In genomic region chr1:15975805-15976680, GRCh38 we compare ENCODE assay signal across 8 cellular contexts. TPM values are rescaled to one million over a fixed set of nuclear protein-coding genes. Genes with fewer than 3 reads are reported as not detected.
DNase-seq lines count a peak whose midpoint lies in the region; ATAC-seq and TF ChIP-seq lines count a peak whose summit lies in the region.

TSS of gene ZBTB17 (minus strand) at chr1:15976101. CDS start at chr1:15948495, 27,606 bp downstream.

- peak within 1 kb of the TSS; percentile 89 for H3K4me2 ChIP-seq in SU-DHL-6 (ENCODE audit: low read depth, low read length, poor library complexity, severe bottlenecking)

- H3K27me3 ChIP-seq in SU-DHL-6 (ENCODE audit: low read length), result no peaks in the 10 kb centered on the region
- H3K27me3 ChIP-seq in ovary, result no peaks in the 10 kb centered on the region
- H3K27me3 ChIP-seq in thymus (ENCODE audit: control insufficient read depth, insufficient read depth), result no peaks in the 10 kb centered on the region

- peak; percentile 79 for ATAC-seq in HG02678 (IDR thresholded peaks at IDR 0.05; ENCODE audit: unreplicated experiment)
- peak; percentile 93 for ATAC-seq in activated naive CD8-positive, alpha-beta T cell treated with anti-CD3 and anti-CD28 coated beads, Interleukin-2, amount 10 ng/mL, durations not matched to agents 7 days and 5 days (ENCODE audit: low read depth)
- peak; percentile 98 for ATAC-seq in Right ventricle myocardium inferior

- H3K27me3 Mint-ChIP-seq in activated naive CD8-positive, alpha-beta T cell treated with anti-CD3 and anti-CD28 coated beads, Interleukin-2, amount 10 ng/mL, durations not matched to agents 7 days and 5 days, result no peaks in the 10 kb centered on the region

- peak within 1 kb of the TSS; percentile 92 for H3K4me3 Mint-ChIP-seq in activated naive CD8-positive, alpha-beta T cell treated with anti-CD3 and anti-CD28 coated beads, Interleukin-2, amount 10 ng/mL, durations not matched to agents 7 days and 5 days

- H3K9ac ChIP-seq in SU-DHL-6 (ENCODE audit: low read length), result peak within 1 kb of the TSS; percentile 71

- H3K4me1 Mint-ChIP-seq in activated naive CD8-positive, alpha-beta T cell treated with anti-CD3 and anti-CD28 coated beads, Interleukin-2, amount 10 ng/mL, durations not matched to agents 7 days and 5 days, result peaks cover 20% of the 10 kb centered on the region

- H2AFZ ChIP-seq in SU-DHL-6 (ENCODE audit: low read depth, low read length, severe bottlenecking), result peak within 1 kb of the TSS; percentile 79

- H3K4me3 ChIP-seq in SU-DHL-6 (ENCODE audit: insufficient read depth, low read length, poor library complexity, severe bottlenecking) (peak within 1 kb of the TSS; percentile 88), ovary (peak within 1 kb of the TSS; percentile 91), thymus (ENCODE audit: low read length) (peak within 1 kb of the TSS; percentile 90)

- TF ChIP-seq CTCF in GM10266 (IDR thresholded peaks at IDR 0.05; ENCODE audit: control insufficient read depth, insufficient read depth, low read depth, missing control alignments) (no peak), SU-DHL-6 (IDR thresholded peaks at IDR 0.05; ENCODE audit: insufficient read depth, low read length, poor library complexity, severe bottlenecking) (no peak), ovary (IDR thresholded peaks at IDR 0.05) (no peak)

- H3K4me1 ChIP-seq in ovary (ENCODE audit: insufficient read depth) (peaks cover 5% of the 10 kb centered on the region), thymus (ENCODE audit: control insufficient read depth, insufficient read depth, low read length) (peaks cover 6% of the 10 kb centered on the region)

- peaks cover 40% of the 10 kb centered on the region for H3K79me2 ChIP-seq in SU-DHL-6 (ENCODE audit: insufficient read depth, low read length)

- no peaks in the 10 kb centered on the region for H3K9me3 Mint-ChIP-seq in activated naive CD8-positive, alpha-beta T cell treated with anti-CD3 and anti-CD28 coated beads, Interleukin-2, amount 10 ng/mL, durations not matched to agents 7 days and 5 days

- H3K36me3 ChIP-seq in SU-DHL-6 (ENCODE audit: low read length) (peaks cover 16% of the 10 kb centered on the region), ovary (no peaks in the 10 kb centered on the region), thymus (ENCODE audit: control insufficient read depth, insufficient read depth) (peaks cover 9% of the 10 kb centered on the region)

- H3K36me3 Mint-ChIP-seq in activated naive CD8-positive, alpha-beta T cell treated with anti-CD3 and anti-CD28 coated beads, Interleukin-2, amount 10 ng/mL, durations not matched to agents 7 days and 5 days, result peaks cover 15% of the 10 kb centered on the region

- DNase-seq in GM10266 (ENCODE audit: extremely low spot score) (peak; percentile 95), NCI-H1417 (lab: John Stamatoyannopoulos, UW) (peak; percentile 88 to 95 (median 94)), Right ventricle myocardium inferior (ENCODE audit: missing footprints) (peak; percentile 98), ovary (peak; percentile 93 to 97 (median 94))
- peak; percentile 96 for DNase-seq in activated naive CD8-positive, alpha-beta T cell treated with anti-CD3 and anti-CD28 coated beads, Interleukin-2, amount 10 ng/mL, durations not matched to agents 7 days and 5 days

- H3K27ac Mint-ChIP-seq in activated naive CD8-positive, alpha-beta T cell treated with anti-CD3 and anti-CD28 coated beads, Interleukin-2, amount 10 ng/mL, durations not matched to agents 7 days and 5 days, result peak within 1 kb of the TSS; percentile 86

- H3F3A ChIP-seq in SU-DHL-6 (ENCODE audit: insufficient read depth), result peaks cover 6% of the 10 kb centered on the region

- H3K9me3 ChIP-seq in SU-DHL-6 (ENCODE audit: insufficient read depth, low read length) (no peaks in the 10 kb centered on the region), ovary (no peaks in the 10 kb centered on the region), thymus (ENCODE audit: control insufficient read depth) (no peaks in the 10 kb centered on the region)

- POLR2A ChIA-PET in activated naive CD8-positive, alpha-beta T cell treated with anti-CD3 and anti-CD28 coated beads, Interleukin-2, amount 10 ng/mL, durations not matched to agents 7 days and 5 days (lab: Charles Lee), result interaction anchor here (0.6 to 2.2 kb wide), 10 partner anchors 10 to 375 kb away, joined by 3 to 13 read pairs (median 5); partner anchors contain the start of gene SPEN

- H4K20me1 ChIP-seq in SU-DHL-6 (ENCODE audit: low read depth, low read length), result no peaks in the 10 kb centered on the region

- 7 to 16% (median 8%) methylated on average over 24 to 47 of the region's 47 CpGs for WGBS in ovary, 3 donors
- 9% methylated on average over 47 of the region's 47 CpGs for whole genome bisulfite sequencing in thymus

- H3K27ac ChIP-seq in SU-DHL-6 (ENCODE audit: low read depth, low read length) (peak within 1 kb of the TSS; percentile 67), ovary (peak within 1 kb of the TSS in 1 of 2 donors; percentile 80), thymus (ENCODE audit: low read depth) (peak within 1 kb of the TSS; percentile 91)

- TF ChIP-seq EP300 in ovary (IDR thresholded peaks at IDR 0.05), result no peak

- TF ChIP-seq POLR2A in ovary (IDR thresholded peaks at IDR 0.05), result peak; percentile 70

- intact Hi-C loops in Right ventricle myocardium inferior (cut with DNase I) (no loop called here), ovary (cut with DNase I) (no loop called here)

- no peaks in the 10 kb centered on the region for H3K9me2 ChIP-seq in SU-DHL-6 (replicated peaks; ENCODE audit: insufficient read depth, low read length)

RNA-seq across cellular contexts. Expression of gene ZBTB17, which starts in this region (rescaled TPM):
- total RNA-seq in activated naive CD8-positive, alpha-beta T cell treated with anti-CD3 and anti-CD28 coated beads, Interleukin-2, amount 10 ng/mL, durations not matched to agents 7 days and 5 days, result 10 to 100 TPM; 46.4 to 47.6 TPM
- total RNA-seq in Right ventricle myocardium inferior, result 23.4 TPM
- 10 to 100 TPM; 18.8 to 45.7 (median 29.8) TPM for total RNA-seq in ovary
- polyA plus RNA-seq in ovary, result 10 to 100 TPM in 1 of 2 donors, 1 to 10 TPM in 1; 3.7 to 33.1 TPM
- 81.3 TPM for polyA plus RNA-seq in thymus
